ENCODE assay signal across 10 cellular contexts in genomic region chr6:116564921-116565872, GRCh38. TPM values are rescaled to one million over a fixed set of nuclear protein-coding genes. Genes with fewer than 3 reads are reported as not detected.
DNase-seq lines count a peak whose midpoint lies in the region; ATAC-seq and TF ChIP-seq lines count a peak whose summit lies in the region.
"Had no signal": no experiment of that assay in that cellular context is flagged by ENCODE, and none has a peak within 500 bp of the region (broad histone marks: within the 10 kb centered on the region; RNA-seq: fewer than 3 reads in every experiment).

No MANE protein-coding gene starts in this region.

- H4K12ac ChIP-seq in trophoblast cell (ENCODE audit: low read depth, low read length): no peak overlapping the region

- no peaks in the 10 kb centered on the region for H3K9me3 Mint-ChIP-seq in CD4-positive, alpha-beta T cell

- H3K23ac ChIP-seq in trophoblast cell (ENCODE audit: low read length): no peak overlapping the region

- peaks cover 10% of the 10 kb centered on the region for H3K27me3 Mint-ChIP-seq in CD4-positive, alpha-beta T cell

- no peak overlapping the region for H4K91ac ChIP-seq in trophoblast cell (ENCODE audit: low read depth, low read length)

- no peak overlapping the region for H2AK5ac ChIP-seq in trophoblast cell (ENCODE audit: low read length)

- no peaks in the 10 kb centered on the region for H3K79me1 ChIP-seq in trophoblast cell (ENCODE audit: low read length)

- intact Hi-C loops in CD4-positive, alpha-beta T cell (cut with DNase I, micrococcal nuclease): loop anchor here in 1 of 2 experiments (5.0 to 10.0 kb wide), 2 partner anchors 283 to 1110 kb away; partner anchors contain the start of gene NUS1

- DNase-seq in CD4-positive, alpha-beta T cell: peak in 3 of 10 experiments; percentile 6 to 38 (median 21)
- DNase-seq in SJCRH30 (peak in 1 of 2 experiments; percentile 5), trophoblast cell (no peak), mesenteric fat pad (ENCODE audit: low spot score) (no peak), NCI-H2081 treated with DMSO at 0.1 percent for 48 hours (lab: John Stamatoyannopoulos, UW) (no peak)
- DNase-seq: effector memory CD4-positive, alpha-beta T cell had no signal

- POLR2A ChIA-PET in CD4-positive, alpha-beta T cell (lab: Charles Lee): interaction anchor here (0.6 kb wide), 1 partner anchor 285 kb away, joined by 3 read pairs; the partner anchor contains the start of gene TSPYL1

- H3K79me2 ChIP-seq in trophoblast cell (ENCODE audit: control insufficient read depth, insufficient read depth, low read length, poor library complexity): no peaks in the 10 kb centered on the region

- H3K4me2 ChIP-seq in trophoblast cell (ENCODE audit: low read length): no peak overlapping the region

- WGBS in trophoblast cell (ENCODE audit: extremely low coverage, insufficient coverage, insufficient read length): no CpG with 5 or more reads among the region's 42 CpGs

- H3K27ac Mint-ChIP-seq in CD4-positive, alpha-beta T cell: no peak overlapping the region

- no peaks in the 10 kb centered on the region for H3K36me3 Mint-ChIP-seq in CD4-positive, alpha-beta T cell (ENCODE audit: low read depth)

- H2AFZ ChIP-seq in trophoblast cell (ENCODE audit: insufficient read depth, low read length, poor library complexity): no peak overlapping the region

- no peak overlapping the region for H3K18ac ChIP-seq in trophoblast cell (ENCODE audit: low read length)

- H3K4ac ChIP-seq in trophoblast cell (ENCODE audit: low read depth, low read length): no peak overlapping the region

- no peak overlapping the region for H3K14ac ChIP-seq in trophoblast cell (ENCODE audit: low read length)

- H2BK5ac ChIP-seq in trophoblast cell (ENCODE audit: low read depth, low read length, poor library complexity): no peak overlapping the region

- no peak for TF ChIP-seq CTCF in CD4-positive, alpha-beta T cell (IDR thresholded peaks at IDR 0.05)

- H3K4me1 ChIP-seq in SJCRH30 (0 out of 2 replicates have a peak, but pooled peaks cover 2% of the 10 kb centered on the region), trophoblast cell (ENCODE audit: control insufficient read depth in 1 of 2, insufficient read depth in 2 of 2, low read length in 2 of 2) (no peaks in the 10 kb centered on the region)

- H3K4me1 Mint-ChIP-seq in CD4-positive, alpha-beta T cell (ENCODE audit: low read depth): peaks cover 10% of the 10 kb centered on the region

- H3K27ac ChIP-seq in CD4-positive, alpha-beta T cell (ENCODE audit: low read depth, low read length): no peak overlapping the region
- no peak overlapping the region for H3K27ac ChIP-seq in SJCRH30
- H3K27ac ChIP-seq in trophoblast cell (ENCODE audit: low read depth, low read length): no peak overlapping the region

- H3K4me3 ChIP-seq in SJCRH30: peak overlapping the region; percentile 45
- peak overlapping the region; percentile 49 for H3K4me3 ChIP-seq in trophoblast cell (ENCODE audit: low read depth, low read length)
- H3K4me3 ChIP-seq: GM12878 had no signal

- H2BK120ac ChIP-seq in trophoblast cell (ENCODE audit: insufficient read depth, low read length, poor library complexity): no peak overlapping the region

- H3K36me3 ChIP-seq in SJCRH30: no peaks in the 10 kb centered on the region
- H3K36me3 ChIP-seq in trophoblast cell (ENCODE audit: control insufficient read depth in 1 of 2, insufficient read depth in 2 of 2, low read length in 2 of 2): no peaks in the 10 kb centered on the region

- CTCF ChIA-PET in CD4-positive, alpha-beta T cell (lab: Charles Lee): interaction anchor here (1.0 kb wide), 1 partner anchor 278 kb away, joined by 3 read pairs; no protein-coding TSS in a partner anchor

- H3K9ac ChIP-seq in trophoblast cell (ENCODE audit: low read length): peak overlapping the region; percentile 7

- peak; percentile 45 for ATAC-seq in CD4-positive, alpha-beta T cell (ENCODE audit: poor library complexity)
- ATAC-seq in esophagus mucosa (peak; percentile 53), GM21619 (IDR thresholded peaks at IDR 0.05; ENCODE audit: unreplicated experiment) (no peak), HG02588 (IDR thresholded peaks at IDR 0.05; ENCODE audit: unreplicated experiment) (no peak)
- ATAC-seq: GM12878 had no signal

- H2BK12ac ChIP-seq in trophoblast cell (ENCODE audit: low read length): no peak overlapping the region

- H3K4me3 Mint-ChIP-seq in CD4-positive, alpha-beta T cell: peak overlapping the region; percentile 25

- H3K9me3 ChIP-seq in CD4-positive, alpha-beta T cell (ENCODE audit: control insufficient read depth, low read length): no peaks in the 10 kb centered on the region
- no peaks in the 10 kb centered on the region for H3K9me3 ChIP-seq in SJCRH30 (replicated peaks)
- H3K9me3 ChIP-seq in trophoblast cell (ENCODE audit: insufficient read depth, low read depth, low read length): no peaks in the 10 kb centered on the region

- H3K27me3 ChIP-seq in CD4-positive, alpha-beta T cell (ENCODE audit: control insufficient read depth, insufficient read depth, low read length): no peaks in the 10 kb centered on the region
- H3K27me3 ChIP-seq in SJCRH30 (no peaks in the 10 kb centered on the region), trophoblast cell (ENCODE audit: insufficient read depth, low read length) (no peaks in the 10 kb centered on the region)

- H4K8ac ChIP-seq in trophoblast cell (ENCODE audit: low read depth, low read length): no peak overlapping the region

RNA-seq across cellular contexts. Expression of gene RWDD1, which starts 6.1 kb away (rescaled TPM):
- total RNA-seq in CD4-positive, alpha-beta T cell: 10 to 100 TPM; 60.3 to 60.5 TPM
- 54.9 and 57.0 TPM in 2 replicates for total RNA-seq in SJCRH30 (2014; rRNA removed; shearing (Covaris generic))
- total RNA-seq in esophagus mucosa (28.4 TPM), mesenteric fat pad (49.7 TPM)
- polyA plus RNA-seq in trophoblast cell (2013): 80.6 and 86.1 TPM in 2 replicates

RNA-seq across cellular contexts. Expression of gene CALHM4, which starts 11.6 kb away (rescaled TPM):
- total RNA-seq in CD4-positive, alpha-beta T cell: not detected
- not detected in 2 replicates for total RNA-seq in SJCRH30 (2014; rRNA removed; shearing (Covaris generic))
- total RNA-seq in esophagus mucosa: not detected
- 0.05 and 0.08 TPM in 2 replicates for polyA plus RNA-seq in trophoblast cell (2013)
- total RNA-seq in mesenteric fat pad: not detected
- total RNA-seq: GM12878 had no signal
- polyA plus RNA-seq: GM12878 had no signal

RNA-seq across cellular contexts. Expression of gene TRAPPC3L, which starts 19.7 kb away (rescaled TPM):
- not detected for total RNA-seq in CD4-positive, alpha-beta T cell
- total RNA-seq in SJCRH30 (2014; rRNA removed; shearing (Covaris generic)): not detected in 2 replicates
- total RNA-seq in esophagus mucosa (not detected), mesenteric fat pad (not detected)
- polyA plus RNA-seq in trophoblast cell (2013): not detected in 2 replicates
- total RNA-seq: GM12878 had no signal
- polyA plus RNA-seq: GM12878 had no signal

RNA-seq across cellular contexts. Expression of gene RSPH4A, which starts 51.1 kb away (rescaled TPM):
- under 1 TPM; 0.56 to 0.88 TPM for total RNA-seq in CD4-positive, alpha-beta T cell
- 1.6 and 2.1 TPM in 2 replicates for total RNA-seq in SJCRH30 (2014; rRNA removed; shearing (Covaris generic))
- total RNA-seq in esophagus mucosa: not detected
- 0.07 and 0.11 TPM in 2 replicates for polyA plus RNA-seq in trophoblast cell (2013)
- 0.58 TPM for total RNA-seq in mesenteric fat pad

RNA-seq across cellular contexts. Expression of gene CALHM5, which starts 53.8 kb away (rescaled TPM):
- not detected for total RNA-seq in CD4-positive, alpha-beta T cell
- 2.4 and 2.6 TPM in 2 replicates for total RNA-seq in SJCRH30 (2014; rRNA removed; shearing (Covaris generic))
- total RNA-seq in esophagus mucosa: 0.12 TPM
- polyA plus RNA-seq in trophoblast cell (2013): 0.38 and 0.39 TPM in 2 replicates
- total RNA-seq in mesenteric fat pad: 2.8 TPM
- total RNA-seq: GM12878 had no signal
- polyA plus RNA-seq: GM12878 had no signal

Comparison
In these comparisons a context has a peak if more than half of its experiments do, and no peak if none do; other contexts are left out.
1. ATAC-seq: peak in CD4-positive, alpha-beta T cell (single experiment) and esophagus mucosa (single experiment); none in GM21619 (single experiment) and HG02588 (single experiment).